In genomic region chr3:56823421-56823926, GRCh38 we compare ENCODE assay signal across 19 cellular contexts. TPM values are rescaled to one million over a fixed set of nuclear protein-coding genes. Genes with fewer than 3 reads are reported as not detected.
DNase-seq lines count a peak whose midpoint lies in the region; ATAC-seq and TF ChIP-seq lines count a peak whose summit lies in the region.
"Had no signal": no experiment of that assay in that cellular context is flagged by ENCODE, and none has a peak within 500 bp of the region (broad histone marks: within the 10 kb centered on the region; RNA-seq: fewer than 3 reads in every experiment).

No MANE protein-coding gene starts in this region.

- no peak overlapping the region for H3K27ac ChIP-seq in KMS-11
- no peak overlapping the region for H3K27ac ChIP-seq in breast epithelium
- H3K27ac ChIP-seq: heart left ventricle had no signal

- H3K4me2 ChIP-seq in KMS-11, result peak overlapping the region; percentile 40; the same call in 1 of the 2 replicates

- ATAC-seq in activated CD8-positive, alpha-beta memory T cell treated with anti-CD3 and anti-CD28 coated beads, Interleukin-2, amount 10 ng/mL, durations not matched to agents 7 days and 5 days, result no peak
- ATAC-seq: heart left ventricle had no signal

- H3K27ac Mint-ChIP-seq in activated CD8-positive, alpha-beta memory T cell treated with anti-CD3 and anti-CD28 coated beads, Interleukin-2, amount 10 ng/mL, durations not matched to agents 7 days and 5 days, result peak overlapping the region; percentile 37
- H3K27ac Mint-ChIP-seq in progenitor cell of endocrine pancreas, result peak overlapping the region; percentile 81
- H3K27ac Mint-ChIP-seq: HFFc6 had no signal

- H3K36me3 ChIP-seq in KMS-11 (ENCODE audit: insufficient read depth) (no peaks in the 10 kb centered on the region), breast epithelium (no peaks in the 10 kb centered on the region)
- H3K36me3 ChIP-seq: heart left ventricle had no signal

- TF ChIP-seq CTCF in KMS-11 (conservative IDR thresholded peaks at IDR 0.05; ENCODE audit: low read depth, low read length) (no peak), progenitor cell of endocrine pancreas (IDR thresholded peaks at IDR 0.05; ENCODE audit: unreplicated experiment) (no peak), breast epithelium (IDR thresholded peaks at IDR 0.05) (no peak)

- peaks cover 11% of the 10 kb centered on the region for H3K36me3 Mint-ChIP-seq in activated CD8-positive, alpha-beta memory T cell treated with anti-CD3 and anti-CD28 coated beads, Interleukin-2, amount 10 ng/mL, durations not matched to agents 7 days and 5 days
- no peaks in the 10 kb centered on the region for H3K36me3 Mint-ChIP-seq in progenitor cell of endocrine pancreas (ENCODE audit: insufficient read depth)

- no peaks in the 10 kb centered on the region for H3K79me2 ChIP-seq in KMS-11 (ENCODE audit: insufficient read depth, low read depth)

- intact Hi-C loops in breast epithelium (cut with DNase I; ENCODE audit: low total_unique reads), result no loop called here

- TF ChIP-seq POLR2A in breast epithelium (IDR thresholded peaks at IDR 0.05), result no peak

- H3K27me3 ChIP-seq in KMS-11 (ENCODE audit: insufficient read depth, low read depth) (no peaks in the 10 kb centered on the region), breast epithelium (no peaks in the 10 kb centered on the region)
- H3K27me3 ChIP-seq: heart left ventricle had no signal

- no peaks in the 10 kb centered on the region for H4K20me1 ChIP-seq in KMS-11 (ENCODE audit: insufficient read depth)

- H3K9ac ChIP-seq in KMS-11, result no peak overlapping the region

- H3K4me3 ChIP-seq in KMS-11 (IDR thresholded peaks at IDR 0.05; ENCODE audit: insufficient read depth, low read depth, low read length) (no peak overlapping the region), breast epithelium (no peak overlapping the region)
- H3K4me3 ChIP-seq: heart left ventricle had no signal

- H3K27me3 Mint-ChIP-seq in activated CD8-positive, alpha-beta memory T cell treated with anti-CD3 and anti-CD28 coated beads, Interleukin-2, amount 10 ng/mL, durations not matched to agents 7 days and 5 days, result no peaks in the 10 kb centered on the region
- H3K27me3 Mint-ChIP-seq in progenitor cell of endocrine pancreas, result no peaks in the 10 kb centered on the region

- peaks cover 40% of the 10 kb centered on the region for H3K4me1 ChIP-seq in KMS-11 (ENCODE audit: low read depth, poor library complexity, severe bottlenecking)
- H3K4me1 ChIP-seq in breast epithelium, result no peaks in the 10 kb centered on the region

- peaks cover 38% of the 10 kb centered on the region for H3K4me1 Mint-ChIP-seq in activated CD8-positive, alpha-beta memory T cell treated with anti-CD3 and anti-CD28 coated beads, Interleukin-2, amount 10 ng/mL, durations not matched to agents 7 days and 5 days
- peaks cover 39% of the 10 kb centered on the region for H3K4me1 Mint-ChIP-seq in progenitor cell of endocrine pancreas (ENCODE audit: low read depth)

- CTCF ChIA-PET in activated CD8-positive, alpha-beta memory T cell treated with anti-CD3 and anti-CD28 coated beads, Interleukin-2, amount 10 ng/mL, durations not matched to agents 7 days and 5 days (lab: Charles Lee), result interaction anchor here (0.9 to 1.3 kb wide), 2 partner anchors 17 to 94 kb away, joined by 3 read pairs; no protein-coding TSS in a partner anchor

- H3K9me3 ChIP-seq in breast epithelium, result no peaks in the 10 kb centered on the region
- H3K9me3 ChIP-seq: heart left ventricle had no signal

- no peak overlapping the region for H3K4me3 Mint-ChIP-seq in activated CD8-positive, alpha-beta memory T cell treated with anti-CD3 and anti-CD28 coated beads, Interleukin-2, amount 10 ng/mL, durations not matched to agents 7 days and 5 days
- no peak overlapping the region for H3K4me3 Mint-ChIP-seq in progenitor cell of endocrine pancreas (ENCODE audit: low read depth)
- H3K4me3 Mint-ChIP-seq: HFFc6 had no signal

- H3K9me3 Mint-ChIP-seq in activated CD8-positive, alpha-beta memory T cell treated with anti-CD3 and anti-CD28 coated beads, Interleukin-2, amount 10 ng/mL, durations not matched to agents 7 days and 5 days (ENCODE audit: low read depth), result no peaks in the 10 kb centered on the region
- no peaks in the 10 kb centered on the region for H3K9me3 Mint-ChIP-seq in progenitor cell of endocrine pancreas (ENCODE audit: low read depth)
- H3K9me3 Mint-ChIP-seq: HFFc6 had no signal

- no peak overlapping the region for H2AFZ ChIP-seq in KMS-11 (ENCODE audit: low read depth)

- no peak for DNase-seq in activated CD8-positive, alpha-beta memory T cell treated with anti-CD3 and anti-CD28 coated beads, Interleukin-2, amount 10 ng/mL, durations not matched to agents 7 days and 5 days
- no peak for DNase-seq in activated CD8-positive, alpha-beta memory T cell treated with anti-CD3 and anti-CD28 coated beads for 24 hours
- DNase-seq in amniotic epithelial cell (ENCODE audit: low read depth) (peak; percentile 55), progenitor cell of endocrine pancreas (ENCODE audit: low spot score, unreplicated experiment) (no peak), breast epithelium (ENCODE audit: low spot score in 2 of 2) (no peak), NCI-H2171 (lab: John Stamatoyannopoulos, UW) (no peak), SW 1271 (lab: John Stamatoyannopoulos, UW) (no peak)
- DNase-seq: activated CD4-positive, alpha-beta T cell treated with anti-CD3 and anti-CD28 coated beads, Interleukin-2, amount 50 U/mL, for 4 hours; activated gamma-delta T cell; COR-L47; dermis blood vessel endothelial cell; heart left ventricle; HFFc6; KBM-7; midbrain; NCI-H345; Right ventricle myocardium superior; stimulated activated naive CD4-positive, alpha-beta T cell treated with Interleukin-2 at 50 U/mL for 16 hours had no signal

RNA-seq across cellular contexts. Expression of gene ARHGEF3, which starts 21.7 kb away (rescaled TPM):
- total RNA-seq in activated CD8-positive, alpha-beta memory T cell treated with anti-CD3 and anti-CD28 coated beads, Interleukin-2, amount 10 ng/mL, durations not matched to agents 7 days and 5 days, result 10 to 100 TPM; 94.0 to 96.4 TPM
- total RNA-seq in progenitor cell of endocrine pancreas (60.4 and 72.2 TPM in 2 replicates), breast epithelium (10 to 100 TPM; 11.0 to 45.4 (median 25.2) TPM)
